ENCODE assay signal across 1 cellular context in genomic region chr1:17162941-17163340, GRCh38.
TF ChIP-seq lines count a peak whose summit lies in the region.

No MANE protein-coding gene starts in this region.

TF ChIP-seq in HEK293, 187 proteins besides CTCF, POLR2A, EP300 and RAD21:
- TF ChIP-seq ZIC2 (tag by site-specific recombination; IDR thresholded peaks at IDR 0.05): peak; percentile 43
- no peak for TF ChIP-seq ZNF112 (tag by site-specific recombination; IDR thresholded peaks at IDR 0.05)
